18 cellular contexts compared by ENCODE assay signal in the genomic region with DNA sequence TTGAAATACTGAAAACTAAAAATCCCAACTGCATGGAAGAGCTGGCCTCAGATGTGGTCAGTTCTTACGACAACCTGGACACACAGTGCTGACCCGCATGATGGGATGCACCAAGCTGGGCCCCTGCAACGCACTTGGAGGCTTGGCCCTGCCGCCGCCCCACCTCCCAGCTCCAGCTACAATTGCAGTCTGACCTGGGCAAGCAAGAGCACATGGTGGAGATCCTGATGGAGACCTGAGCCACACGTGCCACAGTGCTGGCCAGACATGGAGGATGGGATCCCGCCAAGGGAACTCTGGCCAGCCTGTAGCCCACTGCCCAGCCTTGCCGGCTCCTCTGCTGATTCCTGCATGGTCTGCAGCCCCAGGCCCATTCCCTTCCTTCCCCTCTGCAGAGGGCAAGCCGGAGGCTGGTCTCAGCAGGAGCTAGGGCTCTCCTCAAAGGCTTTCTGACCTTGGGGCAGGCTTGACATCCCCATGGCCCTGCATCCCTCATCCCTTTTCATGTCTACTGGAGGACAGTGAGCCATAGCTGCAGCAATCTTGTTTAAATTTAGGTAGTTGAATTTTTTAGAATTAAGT. TPM values are rescaled to one million over a fixed set of nuclear protein-coding genes. Genes with fewer than 3 reads are reported as not detected.
"Had no signal": no experiment of that assay in that cellular context is flagged by ENCODE, and none has a peak within 500 bp of the region (broad histone marks: within the 10 kb centered on the region; RNA-seq: fewer than 3 reads in every experiment).

No MANE protein-coding gene starts in this region.

- DNase-seq: Karpas-422, KG1, MG63, NCI-H1092, NCI-H1105 treated with DMSO at 0.1 percent for 48 hours, NCI-H1417 treated with DMSO at 0.1 percent for 48 hours, NCI-H1694 treated with DMSO at 0.1 percent for 48 hours, NCI-H1930, NCI-H2081, NCI-H226, NCI-H446, NCI-H524 treated with DMSO at 0.1 percent for 48 hours, Right ventricle myocardium superior, SIG-M5 had no signal

- H3K27ac ChIP-seq: HL-60 had no signal

- H3K36me3 ChIP-seq: MG63 had no signal

- FAIRE-seq: HTR-8/SVneo, RCC 7860 had no signal

- H3K4me3 ChIP-seq: MG63 had no signal

RNA-seq across cellular contexts. Expression of gene CR1L, which starts 14.1 kb away (rescaled TPM):
- total RNA-seq: Right ventricle myocardium superior, SK-MEL-5 had no signal
